Comparison of ENCODE assay signal across 10 cellular contexts in genomic region chr6:108621117-108621516, GRCh38.
A peak's percentile ranks its signal among the peaks of the same experiment; 100 is the strongest.
DNase-seq lines count a peak whose midpoint lies in the region; ATAC-seq, FAIRE-seq and TF ChIP-seq lines count a peak whose summit lies in the region.
"Had no signal": no experiment of that assay in that cellular context is flagged by ENCODE, and none has a peak within 500 bp of the region (broad histone marks: within the 10 kb centered on the region; RNA-seq: fewer than 3 reads in every experiment).

No MANE protein-coding gene starts in this region.

- H3K9me2 ChIP-seq in PC-3 (replicated peaks; ENCODE audit: low read length), result no peaks in the 10 kb centered on the region

- POLR2A ChIA-PET in PC-3 (lab: Charles Lee; ENCODE audit: unreplicated experiment), result no interaction called here

- TF ChIP-seq CTCF in PC-3 (conservative IDR thresholded peaks at IDR 0.05; ENCODE audit: low read depth, low read length), result no peak
- TF ChIP-seq CTCF in fibroblast of mammary gland (conservative IDR thresholded peaks at IDR 0.05; ENCODE audit: control insufficient read depth, insufficient read depth, low read depth, low read length), result peak; percentile 29

- TF ChIP-seq POLR2A in GM12891 (IDR thresholded peaks at IDR 0.05; ENCODE audit: low read depth, low read length), result no peak

- CTCF ChIA-PET in PC-3 (lab: Charles Lee), result no interaction called here

- no peaks in the 10 kb centered on the region for H3F3A ChIP-seq in PC-3 (ENCODE audit: low read length, unreplicated experiment)

- no TSS peak for BruUV-seq in PC-3 (replicated peaks; lab: Mats Ljungman, UMichigan)

- DNase-seq in NK-92 treated with Interleukin-12 subunit alpha and Interleukin-12 subunit beta, amount 100 ng/mL, for 24 hours (lab: John Stamatoyannopoulos, UW), result peak; percentile 36
- DNase-seq in NK-92 (lab: John Stamatoyannopoulos, UW; ENCODE audit: unreplicated experiment) (no peak), PC-3 (peak; percentile 45), fibroblast of mammary gland (ENCODE audit: low read depth) (peak; percentile 98), smooth muscle cell of the brain vasculature (ENCODE audit: low read depth, low spot score) (peak; percentile 26), GM12891 (ENCODE audit: insufficient read length, low spot score) (no peak), NOMO-1 (lab: John Stamatoyannopoulos, UW; ENCODE audit: unreplicated experiment in 2 of 2) (no peak)
- DNase-seq: T-helper 2 cell had no signal

- no peak overlapping the region for H3K9ac ChIP-seq in PC-3 (ENCODE audit: low read length)

- H4K20me1 ChIP-seq in PC-3 (ENCODE audit: low read length), result 0 out of 2 replicates have a peak, but pooled peaks cover 2% of the 10 kb centered on the region

- no peaks in the 10 kb centered on the region for H3K9me3 ChIP-seq in PC-3 (ENCODE audit: low read length)
- H3K9me3 ChIP-seq: A549 had no signal

- no peak for FAIRE-seq in GM12891 (lab: Jason Lieb, UNC)
- FAIRE-seq: A549 had no signal

- no peak overlapping the region for H2AFZ ChIP-seq in PC-3 (ENCODE audit: low read length)

- H3K27ac ChIP-seq in PC-3 (ENCODE audit: low read length), result no peak overlapping the region
- H3K27ac ChIP-seq: A549 had no signal

- H3K79me2 ChIP-seq in PC-3 (ENCODE audit: low read length), result peaks cover 100% of the 10 kb centered on the region

- no peak overlapping the region for H3K4me2 ChIP-seq in PC-3 (ENCODE audit: low read length)
- H3K4me2 ChIP-seq: A549 had no signal

- H3K27me3 ChIP-seq in PC-3 (ENCODE audit: low read length), result no peaks in the 10 kb centered on the region

- intact Hi-C loops in PC-3 (cut with micrococcal nuclease), result no loop called here

- ATAC-seq in PC-3, result peak; percentile 50
- no peak for ATAC-seq in HG03378 (IDR thresholded peaks at IDR 0.05; ENCODE audit: unreplicated experiment)

- no peaks in the 10 kb centered on the region for H3K36me3 ChIP-seq in PC-3 (ENCODE audit: low read depth, low read length)

- H3K4me3 ChIP-seq in PC-3 (ENCODE audit: low read length) (no peak overlapping the region), fibroblast of mammary gland (ENCODE audit: control insufficient read depth, low read depth, low read length) (no peak overlapping the region)
- H3K4me3 ChIP-seq: A549 had no signal

- H3K4me1 ChIP-seq in PC-3 (ENCODE audit: insufficient read depth, low read length), result peaks cover 21% of the 10 kb centered on the region

TF ChIP-seq in GM12891, 5 proteins besides CTCF, POLR2A, EP300 and RAD21:
- TF ChIP-seq POU2F2 (IDR thresholded peaks at IDR 0.05; ENCODE audit: low read depth, low read length) (no peak), SPI1 (IDR thresholded peaks at IDR 0.05; ENCODE audit: low read depth, low read length) (no peak), PAX5 (IDR thresholded peaks at IDR 0.05; ENCODE audit: insufficient read depth, low read length, severe bottlenecking) (no peak), POLR2AphosphoS5 (IDR thresholded peaks at IDR 0.05; ENCODE audit: low read depth, low read length) (no peak), TAF1 (IDR thresholded peaks at IDR 0.05; ENCODE audit: low read depth, low read length) (no peak)

Comparison
In these comparisons a context has a peak if more than half of its experiments do, and no peak if none do; other contexts are left out.
1. DNase-seq: peak in NK-92 treated with Interleukin-12 subunit alpha and Interleukin-12 subunit beta, amount 100 ng/mL, for 24 hours (single experiment), PC-3 (single experiment), fibroblast of mammary gland (single experiment) and smooth muscle cell of the brain vasculature (single experiment); none in NK-92 (single experiment), GM12891 (single experiment) and NOMO-1 (0 of 2).